Comparison of ENCODE assay signal across 8 cellular contexts in the genomic region with DNA sequence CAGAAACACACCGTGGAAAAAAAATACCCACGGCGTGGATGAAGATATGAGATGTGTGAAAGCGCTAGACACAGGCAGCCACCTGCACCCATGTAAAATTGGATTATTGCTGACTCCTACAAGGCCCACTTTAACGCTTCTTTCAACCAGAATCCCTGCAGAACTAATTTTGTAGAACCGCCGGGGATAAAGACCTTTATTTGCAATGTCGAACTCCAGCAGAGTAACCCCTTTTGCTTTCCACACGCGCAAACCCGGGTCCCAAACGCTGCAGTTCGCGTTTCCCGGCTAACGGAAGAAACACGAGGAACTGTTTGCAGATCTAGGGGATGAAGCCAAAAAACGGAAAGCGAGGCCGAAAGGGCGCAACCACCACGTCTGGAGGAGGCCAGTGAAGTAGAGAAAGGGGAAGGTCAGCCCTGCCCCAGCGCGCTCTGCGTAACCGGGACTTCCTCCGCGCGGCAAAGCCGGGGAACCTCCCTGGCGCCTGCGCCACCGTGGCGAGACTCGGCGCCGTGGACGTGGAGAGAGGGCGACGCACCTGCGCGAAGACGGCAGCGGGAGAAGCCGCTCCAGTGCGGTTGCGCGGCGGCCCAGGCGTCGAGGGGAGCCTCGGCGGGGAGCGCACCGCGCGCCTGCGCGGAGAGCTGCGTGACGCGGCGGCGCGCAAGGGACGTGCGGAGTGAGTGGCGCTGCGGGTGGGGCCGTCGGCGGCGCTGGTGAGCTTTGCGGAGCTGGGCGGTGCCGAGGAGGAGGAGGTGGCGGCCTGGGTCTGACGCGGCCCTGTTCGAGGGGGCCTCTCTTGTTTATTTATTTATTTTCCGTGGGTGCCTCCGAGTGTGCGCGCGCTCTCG. TPM values are rescaled to one million over a fixed set of nuclear protein-coding genes. Genes with fewer than 3 reads are reported as not detected.
DNase-seq lines count a peak whose midpoint lies in the region; ATAC-seq and TF ChIP-seq lines count a peak whose summit lies in the region.

PPP1CB (plus strand) TSS at position 729 of the 854 bp plus-strand sequence. CDS start 295 bp downstream, outside the sequence.

- ATAC-seq in GM19395 (IDR thresholded peaks at IDR 0.05; ENCODE audit: unreplicated experiment) = peak; percentile 89
- peak; percentile 82 for ATAC-seq in HG03565 (IDR thresholded peaks at IDR 0.05; ENCODE audit: unreplicated experiment)
- peak; percentile 88 to 95 (median 92) for ATAC-seq in right lobe of liver

- no peaks in the 10 kb centered on the region for H3K9me3 ChIP-seq in right lobe of liver

- H3K4me1 ChIP-seq in right lobe of liver = peaks cover 0 to 30% (median 7%) of the 10 kb centered on the region in 4 donors

- peak; percentile 88 for TF ChIP-seq POLR2A in right lobe of liver (IDR thresholded peaks at IDR 0.05)

- intact Hi-C loops in right lobe of liver (cut with DNase I) = loop anchor here in 1 of 2 donors (10.0 kb wide), 1 partner anchor 137 kb away; no protein-coding TSS in a partner anchor

- peak; percentile 23 to 46 (median 41) for TF ChIP-seq CTCF in right lobe of liver (IDR thresholded peaks at IDR 0.05)

- peak within 1 kb of the TSS; percentile 98 to 100 (median 99) for H3K27ac ChIP-seq in right lobe of liver

- no peaks in the 10 kb centered on the region for H3K36me3 ChIP-seq in right lobe of liver

- WGBS in right lobe of liver (ENCODE audit: insufficient coverage, low coverage, low lambda C conversion rate, missing lambda C conversion rate) = under 1% methylated on average over 52 of the region's 86 CpGs

- DNase-seq in CD1c-positive myeloid dendritic cell (ENCODE audit: extremely low spot score) (peak; percentile 99), NCI-H748 treated with DMSO at 0.1 percent for 48 hours (lab: John Stamatoyannopoulos, UW) (peak; percentile 94), dermis blood vessel endothelial cell (peak; percentile 98), right lobe of liver (peak; percentile 98)
- peak; percentile 90 to 93 for DNase-seq in activated CD4-positive, alpha-beta T cell treated with anti-CD3 and anti-CD28 coated beads, Interleukin-2, amount 50 U/mL, for 4 hours
- peak; percentile 95 to 96 for DNase-seq in stimulated activated CD4-positive, alpha-beta T cell treated with anti-CD3 and anti-CD28 coated beads, Interleukin-4, amount 100 ng/mL, for 4 hours

- peak within 1 kb of the TSS; percentile 77 to 92 (median 85) for H3K4me3 ChIP-seq in right lobe of liver

- no peaks in the 10 kb centered on the region for H3K27me3 ChIP-seq in right lobe of liver

RNA-seq across cellular contexts. Expression of gene PPP1CB, which starts in this region (rescaled TPM):
- 126 and 143 TPM in 2 replicates for total RNA-seq in dermis blood vessel endothelial cell
- 10 to 100 TPM; 55.7 to 86.3 (median 71.4) TPM for total RNA-seq in right lobe of liver

Comparison
In these comparisons a context has a peak if more than half of its experiments do, and no peak if none do; other contexts are left out.
1. Peak in every context shown above with its lines: DNase-seq, ATAC-seq, H3K4me3 ChIP-seq and H3K27ac ChIP-seq.